In the genomic region with DNA sequence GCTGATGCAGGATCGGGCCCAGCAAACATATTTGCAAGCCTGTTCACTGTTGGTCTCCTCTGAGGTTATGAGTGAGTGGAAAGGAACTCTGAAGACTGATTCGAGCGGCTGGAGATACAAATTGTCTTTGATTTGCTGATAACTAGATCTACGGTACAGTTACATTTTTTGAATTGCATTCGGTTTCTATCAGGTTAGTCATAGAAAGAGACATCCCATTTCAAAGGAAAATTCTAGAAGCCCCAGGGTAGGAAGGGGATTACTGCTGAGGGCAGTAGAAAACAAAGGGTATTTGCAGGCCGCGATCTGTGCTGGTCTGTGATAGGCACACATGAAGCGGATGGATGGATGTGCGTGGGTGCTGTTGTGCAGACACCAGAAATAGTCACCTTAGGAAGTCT, we compare ENCODE assay signal across 10 cellular contexts.
DNase-seq lines count a peak whose midpoint lies in the region; ATAC-seq and TF ChIP-seq lines count a peak whose summit lies in the region.
"Had no signal": no experiment of that assay in that cellular context is flagged by ENCODE, and none has a peak within 500 bp of the region (broad histone marks: within the 10 kb centered on the region; RNA-seq: fewer than 3 reads in every experiment).

No MANE protein-coding gene starts in this region.

- ATAC-seq in GM21447 (IDR thresholded peaks at IDR 0.05; ENCODE audit: unreplicated experiment), result no peak

- no peaks in the 10 kb centered on the region for H3K27me3 ChIP-seq in right atrium auricular region
- no peaks in the 10 kb centered on the region for H3K27me3 ChIP-seq in uterus

- H3K27ac ChIP-seq in right atrium auricular region (peak overlapping the region; percentile 61 to 71), caudate nucleus (ENCODE audit: low read depth, low read length) (peak overlapping the region; percentile 73), uterus (peak overlapping the region; percentile 68 to 70)

- DNase-seq in right atrium auricular region (ENCODE audit: low spot score), result no peak
- no peak for DNase-seq in cardiac septum (ENCODE audit: low spot score)
- peak in 4 of 61 donors; percentile 12 to 58 (median 20) for DNase-seq in caudate nucleus (lab: John Stamatoyannopoulos, UW)
- DNase-seq in myocyte (ENCODE audit: low read depth), result peak; percentile 80
- DNase-seq in uterus, result no peak
- no peak for DNase-seq in retina
- no peak for DNase-seq in middle frontal gyrus (ENCODE audit: extremely low spot score, low spot score)
- DNase-seq: CD4-positive, alpha-beta T cell; NCI-H510A had no signal

- H3K36me3 ChIP-seq in right atrium auricular region, result no peaks in the 10 kb centered on the region
- H3K36me3 ChIP-seq in uterus, result no peaks in the 10 kb centered on the region

- intact Hi-C loops in cardiac septum (cut with DNase I) (loop anchor here (2.0 kb wide), 1 partner anchor 257 kb away; the partner anchor contains the start of gene BHLHE40), uterus (cut with DNase I; ENCODE audit: low total_unique reads) (no loop called here)

- H3K4me3 ChIP-seq in right atrium auricular region, result no peak overlapping the region
- H3K4me3 ChIP-seq in uterus, result no peak overlapping the region

- H3K4me1 ChIP-seq in right atrium auricular region, result peaks cover 0 to 55% of the 10 kb centered on the region in 2 donors
- peaks cover 5 to 19% of the 10 kb centered on the region in 2 donors for H3K4me1 ChIP-seq in uterus

- TF ChIP-seq CTCF in right atrium auricular region (IDR thresholded peaks at IDR 0.05) (no peak), uterus (IDR thresholded peaks at IDR 0.05) (no peak)

- TF ChIP-seq POLR2A in uterus (IDR thresholded peaks at IDR 0.05), result no peak

- no peaks in the 10 kb centered on the region for H3K9me3 ChIP-seq in right atrium auricular region
- no peaks in the 10 kb centered on the region for H3K9me3 ChIP-seq in uterus
